In the genomic region with DNA sequence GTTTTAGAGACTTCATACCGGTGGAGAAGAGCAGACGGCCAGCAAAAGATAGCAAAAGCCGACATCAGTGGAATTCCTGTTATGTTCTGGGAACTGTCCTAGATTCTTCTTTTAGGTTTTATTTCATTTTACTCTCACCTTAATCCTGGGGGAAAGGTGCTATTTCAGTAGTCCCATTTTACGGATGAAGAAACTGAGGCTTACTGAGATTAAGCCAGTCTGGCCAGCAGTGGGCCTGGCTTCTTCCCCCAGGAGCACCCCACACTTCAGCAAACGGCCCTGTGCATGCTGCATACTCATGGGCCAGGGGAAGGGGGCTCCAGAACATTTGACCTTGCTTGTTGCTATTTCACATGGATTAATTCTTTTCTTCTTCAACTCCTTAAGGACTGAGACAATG, we compare ENCODE assay signal across 1 cellular context.
TF ChIP-seq lines count a peak whose summit lies in the region.

No MANE protein-coding gene starts in this region.

TF ChIP-seq in HepG2, 621 proteins besides CTCF, POLR2A, EP300 and RAD21:
- peak; percentile 92 for TF ChIP-seq ZNF629 (CRISPR knock-in tag; conservative IDR thresholded peaks at IDR 0.05)
- TF ChIP-seq ZNF207 (IDR thresholded peaks at IDR 0.05; ENCODE audit: borderline replicate concordance) = no peak
- TF ChIP-seq MAF1 (CRISPR knock-in tag; IDR thresholded peaks at IDR 0.05; ENCODE audit: borderline replicate concordance) = no peak
- no peak for TF ChIP-seq LCORL (IDR thresholded peaks at IDR 0.05)
- TF ChIP-seq LCORL (CRISPR knock-in tag; IDR thresholded peaks at IDR 0.05) = no peak
